8 cellular contexts compared by ENCODE assay signal in genomic region chr1:174998569-174999215, GRCh38. TPM values are rescaled to one million over a fixed set of nuclear protein-coding genes. Genes with fewer than 3 reads are reported as not detected.
DNase-seq lines count a peak whose midpoint lies in the region; ATAC-seq and TF ChIP-seq lines count a peak whose summit lies in the region.

No MANE protein-coding gene starts in this region.

- peak; percentile 46 for DNase-seq in HEK293T (ENCODE audit: extremely low spot score)
- DNase-seq in NCI-H187 treated with DMSO at 0.1 percent for 48 hours (lab: John Stamatoyannopoulos, UW), result peak; percentile 62
- DNase-seq in T-helper 2 cell treated with Interferon-gamma antibody and Interleukin-4, amounts not matched to agents 5 μg/mL and 100 μg/mL, for 36 hours (ENCODE audit: low spot score), result peak; percentile 32
- peak; percentile 49 for DNase-seq in ecto neural progenitor cell (ENCODE audit: low spot score)
- DNase-seq in lung microvascular endothelial cell (ENCODE audit: low read depth in 2 of 2), result peak; percentile 61 to 82
- peak; percentile 40 for DNase-seq in stomach

- H3F3A ChIP-seq in DOHH2 (ENCODE audit: control insufficient read depth, insufficient read depth), result peaks cover 13% of the 10 kb centered on the region

- no peaks in the 10 kb centered on the region for H3K9me3 Mint-ChIP-seq in T-helper 2 cell treated with Interferon-gamma antibody and Interleukin-4, amounts not matched to agents 5 μg/mL and 100 μg/mL, for 36 hours

- ATAC-seq in HG03139 (IDR thresholded peaks at IDR 0.05; ENCODE audit: unreplicated experiment), result no peak

- POLR2A ChIA-PET in HEK293T (lab: Yijun Ruan, JAX), result interaction anchor here (0.8 to 3.2 kb wide), 18 partner anchors 9 to 233 kb away, joined by 3 to 43 read pairs (median 5); partner anchors contain the start of gene MRPS14

- peak overlapping the region; percentile 94 for H3K27ac ChIP-seq in DOHH2 (ENCODE audit: low read depth, low read length)
- peak overlapping the region; percentile 94 to 98 (median 98) for H3K27ac ChIP-seq in stomach

- CTCF ChIA-PET in HEK293T (lab: Yijun Ruan, JAX), result interaction anchor here (0.7 to 1.1 kb wide), 4 partner anchors 12 to 45 kb away, joined by 3 to 6 read pairs (median 4); no protein-coding TSS in a partner anchor

- peak overlapping the region; percentile 85 for H3K4me2 ChIP-seq in DOHH2 (ENCODE audit: low read length)

- H3K4me3 ChIP-seq in DOHH2 (ENCODE audit: low read length), result peak overlapping the region; percentile 93
- peak overlapping the region; percentile 87 to 98 (median 96) for H3K4me3 ChIP-seq in stomach

- H3K9me3 ChIP-seq in DOHH2 (ENCODE audit: control insufficient read depth, insufficient read depth, low read length) (no peaks in the 10 kb centered on the region), stomach (no peaks in the 10 kb centered on the region)

- TF ChIP-seq POLR2A in stomach (IDR thresholded peaks at IDR 0.05), result no peak

- H3K27ac Mint-ChIP-seq in T-helper 2 cell treated with Interferon-gamma antibody and Interleukin-4, amounts not matched to agents 5 μg/mL and 100 μg/mL, for 36 hours, result no peak overlapping the region

- H3K9me2 ChIP-seq in DOHH2 (replicated peaks; ENCODE audit: control insufficient read depth, low read length), result no peaks in the 10 kb centered on the region

- H4K20me1 ChIP-seq in DOHH2 (ENCODE audit: control insufficient read depth, insufficient read depth, low read depth, low read length), result peaks cover 18% of the 10 kb centered on the region; the same call in 1 of the 2 replicates

- H3K4me1 Mint-ChIP-seq in T-helper 2 cell treated with Interferon-gamma antibody and Interleukin-4, amounts not matched to agents 5 μg/mL and 100 μg/mL, for 36 hours (ENCODE audit: low read depth), result peaks cover 30% of the 10 kb centered on the region

- TF ChIP-seq CTCF in DOHH2 (IDR thresholded peaks at IDR 0.05; ENCODE audit: low read depth, low read length, poor library complexity, severe bottlenecking), result peak; percentile 81
- TF ChIP-seq CTCF in stomach (IDR thresholded peaks at IDR 0.05), result peak in 5 of 7 experiments; percentile 68 to 89 (median 82)

- H3K27me3 ChIP-seq in DOHH2 (ENCODE audit: control insufficient read depth, low read length), result no peaks in the 10 kb centered on the region
- H3K27me3 ChIP-seq in stomach, result no peaks in the 10 kb centered on the region

- peaks cover 73% of the 10 kb centered on the region for H3K79me2 ChIP-seq in DOHH2 (ENCODE audit: control insufficient read depth, low read length)

- H3K4me3 Mint-ChIP-seq in T-helper 2 cell treated with Interferon-gamma antibody and Interleukin-4, amounts not matched to agents 5 μg/mL and 100 μg/mL, for 36 hours, result no peak overlapping the region

- no peaks in the 10 kb centered on the region for H3K27me3 Mint-ChIP-seq in T-helper 2 cell treated with Interferon-gamma antibody and Interleukin-4, amounts not matched to agents 5 μg/mL and 100 μg/mL, for 36 hours (ENCODE audit: low read depth)

- H3K36me3 ChIP-seq in DOHH2 (ENCODE audit: control insufficient read depth, low read length) (peaks cover 64% of the 10 kb centered on the region), stomach (peaks cover 0 to 4% (median 0%) of the 10 kb centered on the region in 4 donors)

- WGBS in stomach, 5 donors, result 7 to 15% (median 11%) methylated on average over 19 of the region's 19 CpGs

- no peak for TF ChIP-seq EP300 in stomach (IDR thresholded peaks at IDR 0.05)

- intact Hi-C loops in stomach (cut with DNase I; ENCODE audit: low total_unique reads), result no loop called here

- H3K4me1 ChIP-seq in DOHH2 (ENCODE audit: control insufficient read depth, low read length) (peaks cover 49% of the 10 kb centered on the region), stomach (peaks cover 3 to 52% (median 40%) of the 10 kb centered on the region in 4 donors)

- peaks cover 17% of the 10 kb centered on the region for H3K36me3 Mint-ChIP-seq in T-helper 2 cell treated with Interferon-gamma antibody and Interleukin-4, amounts not matched to agents 5 μg/mL and 100 μg/mL, for 36 hours (ENCODE audit: low read depth)

TF ChIP-seq in HEK293T, 16 proteins besides CTCF, POLR2A, EP300 and RAD21:
- TF ChIP-seq PKNOX1 (IDR thresholded peaks at IDR 0.05) (peak; percentile 70), HDGF (IDR thresholded peaks at IDR 0.05; ENCODE audit: borderline replicate concordance) (peak; percentile 19; the same call in 1 of the 2 replicates), LEF1 (IDR thresholded peaks at IDR 0.05; ENCODE audit: borderline replicate concordance) (no peak), L3MBTL2 (conservative IDR thresholded peaks at IDR 0.05) (peak; percentile 59; the same call in 1 of the 2 replicates)
TF ChIP-seq in HEK293T: peak in this region for 3.

RNA-seq across cellular contexts. Expression of gene CACYBP, which starts 1.1 kb away (rescaled TPM):
- total RNA-seq in lung microvascular endothelial cell (205 and 267 TPM in 2 replicates), stomach (100 to 1,000 TPM in 3 of 5 donors, 10 to 100 TPM in 2; 16.5 to 317 (median 125) TPM)
- 10 to 100 TPM; 38.2 to 64.4 (median 63.8) TPM for polyA plus RNA-seq in stomach

RNA-seq across cellular contexts. Expression of gene MRPS14, which starts 24.5 kb away (rescaled TPM):
- total RNA-seq in lung microvascular endothelial cell (33.9 and 38.8 TPM in 2 replicates), stomach (10 to 100 TPM in 3 of 5 donors, 1 to 10 TPM in 2; 7.0 to 45.9 (median 12.5) TPM)
- 10 to 100 TPM; 20.3 to 28.3 (median 24.3) TPM for polyA plus RNA-seq in stomach
